Comparison of ENCODE assay signal across 1 cellular context in the genomic region with DNA sequence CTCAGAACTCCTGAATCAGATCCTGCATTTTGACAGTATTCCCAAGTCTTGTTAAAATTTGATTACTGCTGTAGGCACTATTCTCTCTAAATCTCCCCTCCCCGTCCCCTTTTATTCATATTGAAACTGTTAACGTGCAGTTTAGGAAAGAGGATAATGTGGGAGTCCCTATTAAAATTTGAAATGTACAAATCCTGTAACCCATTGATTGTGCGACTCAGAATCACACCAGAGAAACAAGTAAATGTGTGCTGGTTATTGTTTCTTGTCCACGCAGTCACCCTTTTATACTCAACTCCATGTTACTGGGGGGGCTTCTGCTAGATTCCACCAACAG.
TF ChIP-seq lines count a peak whose summit lies in the region.

No MANE protein-coding gene starts in this region.

TF ChIP-seq in HCT116, 20 proteins besides CTCF, POLR2A, EP300 and RAD21 (continued from another document):
- no peak for TF ChIP-seq REST (IDR thresholded peaks at IDR 0.05; ENCODE audit: low read depth)
- no peak for TF ChIP-seq ATF3 (IDR thresholded peaks at IDR 0.05)
- no peak for TF ChIP-seq CEBPB (IDR thresholded peaks at IDR 0.05; ENCODE audit: low read depth)
- no peak for TF ChIP-seq SIN3A (IDR thresholded peaks at IDR 0.05; ENCODE audit: low read depth)
- TF ChIP-seq ELF1 (IDR thresholded peaks at IDR 0.05; ENCODE audit: borderline replicate concordance, low read depth) = no peak
- no peak for TF ChIP-seq JUND (IDR thresholded peaks at IDR 0.05)
- TF ChIP-seq EGR1 (IDR thresholded peaks at IDR 0.05; ENCODE audit: low read depth) = no peak
